8 cellular contexts compared by ENCODE assay signal in the genomic region with DNA sequence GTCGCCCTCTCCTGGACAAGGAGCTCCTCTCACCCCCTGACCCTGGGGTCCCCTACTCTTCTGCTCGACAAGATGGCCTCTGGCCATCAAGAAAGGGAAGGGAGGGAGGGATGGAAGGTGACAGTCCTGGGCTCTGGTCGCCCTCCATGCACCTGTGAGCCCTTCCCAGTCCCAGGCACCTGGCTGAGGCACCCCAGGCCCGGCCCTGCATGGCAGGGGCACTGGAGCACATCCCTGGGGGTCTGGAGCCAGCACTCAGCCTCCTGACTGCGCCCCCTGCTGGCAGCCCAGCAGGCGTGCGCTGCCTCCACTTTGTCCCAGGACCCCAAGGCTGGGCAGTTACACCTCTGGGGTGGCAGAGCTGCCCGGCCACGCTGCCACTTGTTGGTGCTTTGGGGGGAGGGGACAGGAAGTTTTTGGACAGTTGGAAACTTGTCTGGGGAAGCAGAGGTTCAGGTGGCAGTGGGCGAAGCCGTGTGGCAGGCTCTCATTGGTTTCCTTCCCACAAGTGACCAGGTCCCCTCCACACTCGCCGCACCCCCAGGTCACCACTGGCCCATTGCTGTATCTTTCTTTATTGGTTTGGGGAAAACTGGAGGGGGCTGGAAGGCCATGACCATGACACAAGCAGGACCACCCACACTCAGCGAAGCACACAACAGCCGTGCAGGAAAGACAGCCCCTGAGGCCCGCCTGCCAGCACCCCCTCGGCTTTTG. TPM values are rescaled to one million over a fixed set of nuclear protein-coding genes. Genes with fewer than 3 reads are reported as not detected.
A peak's percentile ranks its signal among the peaks of the same experiment; 100 is the strongest.
DNase-seq lines count a peak whose midpoint lies in the region; ATAC-seq, FAIRE-seq and TF ChIP-seq lines count a peak whose summit lies in the region.

No MANE protein-coding gene starts in this region.

- no peak for ATAC-seq in HG03097 (IDR thresholded peaks at IDR 0.05; ENCODE audit: low FRiP score, unreplicated experiment)

- peak; percentile 70 to 86 for TF ChIP-seq CTCF in endothelial cell of umbilical vein (IDR thresholded peaks at IDR 0.05; ENCODE audit: extremely low read depth in 1 of 2, insufficient read depth in 1 of 2, low read depth in 1 of 2, low read length in 2 of 2)
- TF ChIP-seq CTCF in ovary (IDR thresholded peaks at IDR 0.05) = peak; percentile 21 to 44 (median 22)

- no peaks in the 10 kb centered on the region for H3K79me2 ChIP-seq in endothelial cell of umbilical vein (ENCODE audit: control insufficient read depth, insufficient read depth, low read length)

- 58 to 72% (median 59%) methylated on average over 17 of the region's 17 CpGs for WGBS in ovary, 3 donors

- BruUV-seq in endothelial cell of umbilical vein (replicated peaks; lab: Mats Ljungman, UMichigan) = no TSS peak

- H3K27ac ChIP-seq in endothelial cell of umbilical vein (ENCODE audit: insufficient read depth, low read depth, low read length) (no peak overlapping the region), ovary (no peak overlapping the region)

- dilution Hi-C loops in endothelial cell of umbilical vein (cut with MboI; ENCODE audit: extremely low pct_ligation_motif_present, low sequenced_read_pairs) = no loop called here

- H3K4me2 ChIP-seq in endothelial cell of umbilical vein (ENCODE audit: insufficient read depth, low read length) = no peak overlapping the region

- H3K4me1 ChIP-seq in endothelial cell of umbilical vein (ENCODE audit: control insufficient read depth, extremely low read depth, insufficient read depth, low read length) (no peaks in the 10 kb centered on the region), ovary (ENCODE audit: insufficient read depth) (no peaks in the 10 kb centered on the region)

- POLR2A ChIA-PET in endothelial cell of umbilical vein (lab: Charles Lee) = no interaction called here

- H3K36me3 ChIP-seq in endothelial cell of umbilical vein (ENCODE audit: control insufficient read depth in 2 of 2, extremely low read depth in 1 of 2, insufficient read depth in 2 of 2, low read length in 2 of 2) (no peaks in the 10 kb centered on the region), ovary (no peaks in the 10 kb centered on the region)

- TF ChIP-seq POLR2A in endothelial cell of umbilical vein (IDR thresholded peaks at IDR 0.05; ENCODE audit: low read depth, low read length) = no peak
- TF ChIP-seq POLR2A in ovary (IDR thresholded peaks at IDR 0.05) = no peak

- no peak overlapping the region for H2AFZ ChIP-seq in endothelial cell of umbilical vein (ENCODE audit: low read depth, low read length)

- H4K20me1 ChIP-seq in endothelial cell of umbilical vein (replicated peaks; ENCODE audit: control insufficient read depth, extremely low read depth, insufficient read depth, low read length) = no peaks in the 10 kb centered on the region

- no peaks in the 10 kb centered on the region for H3K9me1 ChIP-seq in endothelial cell of umbilical vein (replicated peaks; ENCODE audit: control insufficient read depth, extremely low read depth, insufficient read depth, low read length)

- H3K9ac ChIP-seq in endothelial cell of umbilical vein (replicated peaks; ENCODE audit: extremely low read depth, insufficient read depth, low read length) = no peak overlapping the region

- no peak for FAIRE-seq in endothelial cell of umbilical vein (lab: Jason Lieb, UNC)

- peak; percentile 42 for DNase-seq in activated gamma-delta T cell treated with Interleukin-2 at 50 U/mL for 16 hours
- no peak for DNase-seq in activated gamma-delta T cell (lab: John Stamatoyannopoulos, UW)
- DNase-seq in UCSD-AML1 (lab: John Stamatoyannopoulos, UW; ENCODE audit: unreplicated experiment) = peak; percentile 37
- DNase-seq in endothelial cell of umbilical vein (ENCODE audit: low read depth, low spot score) = no peak
- DNase-seq in ovary = peak in 4 of 5 donors; percentile 9 to 48 (median 36)
- DNase-seq in mucosa of gallbladder (ENCODE audit: low spot score) = no peak
- no peak for DNase-seq in NCI-H345 treated with DMSO at 0.1 percent for 48 hours (lab: John Stamatoyannopoulos, UW; ENCODE audit: unreplicated experiment)

- no peak overlapping the region for H3K4me3 ChIP-seq in endothelial cell of umbilical vein (replicated peaks in 1 of 3; ENCODE audit: insufficient read depth in 1 of 3, low read depth in 1 of 3, low read length in 3 of 3)
- H3K4me3 ChIP-seq in ovary = no peak overlapping the region

- CTCF ChIA-PET in endothelial cell of umbilical vein (lab: Charles Lee) = interaction anchor here (1.0 to 6.8 kb wide), 12 partner anchors 12 to 637 kb away, joined by 3 to 89 read pairs (median 8); no protein-coding TSS in a partner anchor

- peaks cover 7 to 11% of the 10 kb centered on the region in 2 experiments for H3K27me3 ChIP-seq in endothelial cell of umbilical vein (ENCODE audit: control insufficient read depth in 2 of 2, insufficient read depth in 2 of 2, low read length in 2 of 2)
- no peaks in the 10 kb centered on the region for H3K27me3 ChIP-seq in ovary

- no peaks in the 10 kb centered on the region for H3K9me3 ChIP-seq in endothelial cell of umbilical vein (replicated peaks; ENCODE audit: control insufficient read depth, insufficient read depth, low read length)
- no peaks in the 10 kb centered on the region for H3K9me3 ChIP-seq in ovary

- intact Hi-C loops in endothelial cell of umbilical vein (cut with micrococcal nuclease) = loop anchor here (1.0 to 2.0 kb wide), 4 partner anchors 33 to 729 kb away; no protein-coding TSS in a partner anchor
- intact Hi-C loops in ovary (cut with DNase I) = loop anchor here (5.0 to 10.0 kb wide), 5 partner anchors 57 to 125 kb away; no protein-coding TSS in a partner anchor

- no peak for TF ChIP-seq EP300 in ovary (IDR thresholded peaks at IDR 0.05)

RNA-seq across cellular contexts. Expression of a gene that starts 4.3 kb away (rescaled TPM):
- not detected in 2 replicates for total RNA-seq in endothelial cell of umbilical vein
- polyA plus RNA-seq in endothelial cell of umbilical vein = 0.12 and 0.37 TPM in 2 replicates
- polyA plus RNA-seq in endothelial cell of umbilical vein (2011; cell fraction: cytosol; rRNA removed) = not detected in 2 replicates
- 0.42 and 0.59 TPM in 2 replicates for polyA plus RNA-seq in endothelial cell of umbilical vein (2011; cell fraction: nucleus; rRNA removed)
- polyA plus RNA-seq in endothelial cell of umbilical vein (2012) = not detected in 2 replicates
- polyA minus RNA-seq in endothelial cell of umbilical vein = 1.3 TPM in 1 of 2 replicates, not detected in the other
- not detected for polyA minus RNA-seq in endothelial cell of umbilical vein (2011; cell fraction: cytosol; rRNA and poly(A)+ RNA removed)
- not detected in 2 replicates for polyA minus RNA-seq in endothelial cell of umbilical vein (2011; cell fraction: nucleus; rRNA and poly(A)+ RNA removed)
- total RNA-seq in ovary = 1 to 10 TPM in 4 of 7 donors, under 1 TPM in 2, not detected in 1; 0.51 to 5.9 (median 1.6) TPM
- polyA plus RNA-seq in ovary = 1 to 10 TPM in 1 of 2 donors, under 1 TPM in 1; 0.87 to 1.1 TPM
- total RNA-seq in mucosa of gallbladder = 28.3 TPM

RNA-seq across cellular contexts. Expression of a gene that starts 18.4 kb away (rescaled TPM):
- total RNA-seq in endothelial cell of umbilical vein (23.6 and 28.8 TPM in 2 replicates), ovary (10 to 100 TPM in 5 of 7 donors, 1 to 10 TPM in 2; 6.3 to 23.5 (median 16.3) TPM), mucosa of gallbladder (165 TPM)
- polyA plus RNA-seq in endothelial cell of umbilical vein (22.7 and 22.8 TPM in 2 replicates), ovary (10 to 100 TPM in 1 of 2 donors, 1 to 10 TPM in 1; 7.5 to 10.0 TPM)
- 14.4 and 18.5 TPM in 2 replicates for polyA plus RNA-seq in endothelial cell of umbilical vein (2011; cell fraction: cytosol; rRNA removed)
- polyA plus RNA-seq in endothelial cell of umbilical vein (2011; cell fraction: nucleus; rRNA removed) = 23.1 and 36.6 TPM in 2 replicates
- 23.1 and 25.7 TPM in 2 replicates for polyA plus RNA-seq in endothelial cell of umbilical vein (2012)
- polyA minus RNA-seq in endothelial cell of umbilical vein = 42.5 and 44.1 TPM in 2 replicates
- polyA minus RNA-seq in endothelial cell of umbilical vein (2011; cell fraction: cytosol; rRNA and poly(A)+ RNA removed) = 35.0 TPM
- 10.9 and 18.4 TPM in 2 replicates for polyA minus RNA-seq in endothelial cell of umbilical vein (2011; cell fraction: nucleus; rRNA and poly(A)+ RNA removed)

RNA-seq across cellular contexts. Expression of a gene that starts 22.3 kb away (rescaled TPM):
- 0.35 TPM in 1 of 2 replicates, not detected in the other for total RNA-seq in endothelial cell of umbilical vein
- polyA plus RNA-seq in endothelial cell of umbilical vein = 0.04 and 0.05 TPM in 2 replicates
- 0.09 and 0.14 TPM in 2 replicates for polyA plus RNA-seq in endothelial cell of umbilical vein (2011; cell fraction: cytosol; rRNA removed)
- polyA plus RNA-seq in endothelial cell of umbilical vein (2011; cell fraction: nucleus; rRNA removed) = 0.05 TPM in 1 of 2 replicates, not detected in the other
- 0.19 and 0.29 TPM in 2 replicates for polyA plus RNA-seq in endothelial cell of umbilical vein (2012)
- 0.19 and 0.74 TPM in 2 replicates for polyA minus RNA-seq in endothelial cell of umbilical vein
- polyA minus RNA-seq in endothelial cell of umbilical vein (2011; cell fraction: cytosol; rRNA and poly(A)+ RNA removed) = 22.1 TPM
- not detected in 2 replicates for polyA minus RNA-seq in endothelial cell of umbilical vein (2011; cell fraction: nucleus; rRNA and poly(A)+ RNA removed)
- 1 to 10 TPM in 3 of 7 donors, under 1 TPM in 4; 0.12 to 3.7 (median 0.74) TPM for total RNA-seq in ovary
- polyA plus RNA-seq in ovary = under 1 TPM in 1 of 2 donors, not detected in 1; 0.28 TPM
- total RNA-seq in mucosa of gallbladder = 0.12 TPM

RNA-seq across cellular contexts. Expression of a gene that starts 54.9 kb away (rescaled TPM):
- 198 and 203 TPM in 2 replicates for total RNA-seq in endothelial cell of umbilical vein
- polyA plus RNA-seq in endothelial cell of umbilical vein = 169 and 220 TPM in 2 replicates
- 144 and 159 TPM in 2 replicates for polyA plus RNA-seq in endothelial cell of umbilical vein (2011; cell fraction: cytosol; rRNA removed)
- 102 and 112 TPM in 2 replicates for polyA plus RNA-seq in endothelial cell of umbilical vein (2011; cell fraction: nucleus; rRNA removed)
- polyA plus RNA-seq in endothelial cell of umbilical vein (2012) = 263 and 306 TPM in 2 replicates
- polyA minus RNA-seq in endothelial cell of umbilical vein = 170 and 176 TPM in 2 replicates
- polyA minus RNA-seq in endothelial cell of umbilical vein (2011; cell fraction: cytosol; rRNA and poly(A)+ RNA removed) = 67.2 TPM
- 28.7 and 51.9 TPM in 2 replicates for polyA minus RNA-seq in endothelial cell of umbilical vein (2011; cell fraction: nucleus; rRNA and poly(A)+ RNA removed)
- total RNA-seq in ovary = 100 to 1,000 TPM in 5 of 7 donors, 10 to 100 TPM in 2; 53.7 to 146 (median 126) TPM
- polyA plus RNA-seq in ovary = 100 to 1,000 TPM; 151 to 195 TPM
- 221 TPM for total RNA-seq in mucosa of gallbladder

RNA-seq across cellular contexts. Expression of a gene that starts 55.3 kb away (rescaled TPM):
- total RNA-seq in endothelial cell of umbilical vein (12.9 and 14.3 TPM in 2 replicates), ovary (10 to 100 TPM in 1 of 7 donors, 1 to 10 TPM in 6; 6.1 to 11.1 (median 9.1) TPM), mucosa of gallbladder (18.6 TPM)
- polyA plus RNA-seq in endothelial cell of umbilical vein (9.1 and 11.3 TPM in 2 replicates), ovary (1 to 10 TPM; 1.4 to 5.1 TPM)
- polyA plus RNA-seq in endothelial cell of umbilical vein (2011; cell fraction: cytosol; rRNA removed) = 5.3 and 6.9 TPM in 2 replicates
- polyA plus RNA-seq in endothelial cell of umbilical vein (2011; cell fraction: nucleus; rRNA removed) = 12.7 and 14.2 TPM in 2 replicates
- 12.1 and 13.4 TPM in 2 replicates for polyA plus RNA-seq in endothelial cell of umbilical vein (2012)
- polyA minus RNA-seq in endothelial cell of umbilical vein = 8.7 and 10.7 TPM in 2 replicates
- polyA minus RNA-seq in endothelial cell of umbilical vein (2011; cell fraction: cytosol; rRNA and poly(A)+ RNA removed) = 21.5 TPM
- 6.3 and 11.1 TPM in 2 replicates for polyA minus RNA-seq in endothelial cell of umbilical vein (2011; cell fraction: nucleus; rRNA and poly(A)+ RNA removed)

Comparison
In these comparisons a context has a peak if more than half of its experiments do, and no peak if none do; other contexts are left out.
1. DNase-seq: peak in activated gamma-delta T cell treated with Interleukin-2 at 50 U/mL for 16 hours (single experiment), UCSD-AML1 (single experiment) and ovary (4 of 5); none in activated gamma-delta T cell (single experiment), endothelial cell of umbilical vein (single experiment), mucosa of gallbladder (single experiment) and NCI-H345 treated with DMSO at 0.1 percent for 48 hours (single experiment).